9 cellular contexts compared by ENCODE assay signal in genomic region chr11:75402002-75402773, GRCh38. TPM values are rescaled to one million over a fixed set of nuclear protein-coding genes. Genes with fewer than 3 reads are reported as not detected.
DNase-seq lines count a peak whose midpoint lies in the region; ATAC-seq and TF ChIP-seq lines count a peak whose summit lies in the region.
"Had no signal": no experiment of that assay in that cellular context is flagged by ENCODE, and none has a peak within 500 bp of the region (broad histone marks: within the 10 kb centered on the region; RNA-seq: fewer than 3 reads in every experiment).

No MANE protein-coding gene starts in this region.

- H3K36me3 Mint-ChIP-seq in activated T-cell treated with anti-CD3 and anti-CD28 coated beads, Interleukin-2, amount 50 U/mL, for 4 hours (ENCODE audit: insufficient read depth): peaks cover 55% of the 10 kb centered on the region

- H3K27me3 Mint-ChIP-seq in activated T-cell treated with anti-CD3 and anti-CD28 coated beads, Interleukin-2, amount 50 U/mL, for 4 hours (ENCODE audit: low read depth): no peaks in the 10 kb centered on the region

- H3K4me1 ChIP-seq in skeletal muscle satellite cell (ENCODE audit: control insufficient read depth, insufficient read depth, low read length) (peaks cover 49% of the 10 kb centered on the region), lower lobe of right lung (peaks cover 35% of the 10 kb centered on the region)

- H3K4me1 Mint-ChIP-seq in activated T-cell treated with anti-CD3 and anti-CD28 coated beads, Interleukin-2, amount 50 U/mL, for 4 hours (ENCODE audit: low read depth): peaks cover 40% of the 10 kb centered on the region

- ATAC-seq in activated T-cell treated with anti-CD3 and anti-CD28 coated beads, Interleukin-2, amount 50 U/mL, for 4 hours: no peak
- no peak for ATAC-seq in lower lobe of right lung

- intact Hi-C loops in lower lobe of right lung (cut with DNase I): no loop called here

- H3K27ac ChIP-seq in SK-N-MC: peak overlapping the region; percentile 71
- H3K27ac ChIP-seq in lower lobe of right lung: no peak overlapping the region

- H3K27me3 ChIP-seq in skeletal muscle satellite cell (ENCODE audit: control insufficient read depth, insufficient read depth, low read length): no peaks in the 10 kb centered on the region
- no peaks in the 10 kb centered on the region for H3K27me3 ChIP-seq in lower lobe of right lung (ENCODE audit: low read depth)

- no peak for DNase-seq in activated T-cell treated with anti-CD3 and anti-CD28 coated beads, Interleukin-2, amount 50 U/mL, for 4 hours
- DNase-seq in activated T-cell treated with anti-CD3 and anti-CD28 coated beads, Interleukin-2, amount 50 U/mL, for 1 hour: no peak
- DNase-seq in SK-N-MC (ENCODE audit: low read depth, low spot score): no peak
- DNase-seq in erythroblast (lab: John Stamatoyannopoulos, UW): peak in 1 of 2 experiments; percentile 22
- no peak for DNase-seq in lower lobe of right lung
- no peak for DNase-seq in D341Med (ENCODE audit: low spot score)
- no peak for DNase-seq in NCI-H1436 treated with DMSO at 0.1 percent for 48 hours (lab: John Stamatoyannopoulos, UW)
- DNase-seq: activated CD4-positive, alpha-beta T cell treated with anti-CD3 and anti-CD28 coated beads for 4 hours had no signal

- H3K9ac ChIP-seq in SK-N-MC (ENCODE audit: insufficient read length): peak overlapping the region; percentile 96
- peak overlapping the region; percentile 97 for H3K9ac ChIP-seq in skeletal muscle satellite cell (ENCODE audit: low read depth, low read length)

- H3K9me3 Mint-ChIP-seq in activated T-cell treated with anti-CD3 and anti-CD28 coated beads, Interleukin-2, amount 50 U/mL, for 4 hours: no peaks in the 10 kb centered on the region

- H3K4me3 Mint-ChIP-seq in activated T-cell treated with anti-CD3 and anti-CD28 coated beads, Interleukin-2, amount 50 U/mL, for 4 hours: peak overlapping the region; percentile 99

- TF ChIP-seq CTCF in lower lobe of right lung (IDR thresholded peaks at IDR 0.05): no peak

- H3K9me3 ChIP-seq in SK-N-MC (ENCODE audit: low read depth, low read length) (no peaks in the 10 kb centered on the region), skeletal muscle satellite cell (replicated peaks; ENCODE audit: low read length) (no peaks in the 10 kb centered on the region), lower lobe of right lung (no peaks in the 10 kb centered on the region)

- TF ChIP-seq POLR2A in erythroblast (IDR thresholded peaks at IDR 0.05; ENCODE audit: low read length): peak; percentile 1

- peak overlapping the region; percentile 83 for H3K4me2 ChIP-seq in skeletal muscle satellite cell (ENCODE audit: low read length)

- H3K36me3 ChIP-seq in SK-N-MC (ENCODE audit: insufficient read depth, low read length) (peaks cover 75% of the 10 kb centered on the region), skeletal muscle satellite cell (ENCODE audit: insufficient read depth, low read length) (peaks cover 69% of the 10 kb centered on the region), lower lobe of right lung (peaks cover 64% of the 10 kb centered on the region)

- peak overlapping the region; percentile 91 for H3K4me3 ChIP-seq in SK-N-MC
- H3K4me3 ChIP-seq in skeletal muscle satellite cell (ENCODE audit: low read length): peak overlapping the region; percentile 90
- H3K4me3 ChIP-seq in lower lobe of right lung: no peak overlapping the region

RNA-seq across cellular contexts. Expression of gene RPS3, which starts 2.9 kb away (rescaled TPM):
- 1,000 to 10,000 TPM; 4,010 to 4,371 (median 4,184) TPM for total RNA-seq in activated T-cell treated with anti-CD3 and anti-CD28 coated beads, Interleukin-2, amount 50 U/mL, for 4 hours
- total RNA-seq in skeletal muscle satellite cell (2012; rRNA removed): 1,546 and 2,565 TPM in 2 replicates
- 1,761 TPM for total RNA-seq in lower lobe of right lung

RNA-seq across cellular contexts. Expression of gene KLHL35, which starts 30.8 kb away (rescaled TPM):
- total RNA-seq in activated T-cell treated with anti-CD3 and anti-CD28 coated beads, Interleukin-2, amount 50 U/mL, for 4 hours: 1 to 10 TPM in 2 of 3 donors, under 1 TPM in 1; 0.98 to 1.5 (median 1.3) TPM
- total RNA-seq in skeletal muscle satellite cell (2012; rRNA removed): 1.5 and 3.5 TPM in 2 replicates
- total RNA-seq in lower lobe of right lung: 2.6 TPM

RNA-seq across cellular contexts. Expression of gene ARRB1, which starts 50.7 kb away (rescaled TPM):
- total RNA-seq in activated T-cell treated with anti-CD3 and anti-CD28 coated beads, Interleukin-2, amount 50 U/mL, for 4 hours: 10 to 100 TPM; 16.7 to 25.1 (median 18.8) TPM
- 16.0 and 19.7 TPM in 2 replicates for total RNA-seq in skeletal muscle satellite cell (2012; rRNA removed)
- total RNA-seq in lower lobe of right lung: 187 TPM
